8 cellular contexts compared by ENCODE assay signal in the genomic region with DNA sequence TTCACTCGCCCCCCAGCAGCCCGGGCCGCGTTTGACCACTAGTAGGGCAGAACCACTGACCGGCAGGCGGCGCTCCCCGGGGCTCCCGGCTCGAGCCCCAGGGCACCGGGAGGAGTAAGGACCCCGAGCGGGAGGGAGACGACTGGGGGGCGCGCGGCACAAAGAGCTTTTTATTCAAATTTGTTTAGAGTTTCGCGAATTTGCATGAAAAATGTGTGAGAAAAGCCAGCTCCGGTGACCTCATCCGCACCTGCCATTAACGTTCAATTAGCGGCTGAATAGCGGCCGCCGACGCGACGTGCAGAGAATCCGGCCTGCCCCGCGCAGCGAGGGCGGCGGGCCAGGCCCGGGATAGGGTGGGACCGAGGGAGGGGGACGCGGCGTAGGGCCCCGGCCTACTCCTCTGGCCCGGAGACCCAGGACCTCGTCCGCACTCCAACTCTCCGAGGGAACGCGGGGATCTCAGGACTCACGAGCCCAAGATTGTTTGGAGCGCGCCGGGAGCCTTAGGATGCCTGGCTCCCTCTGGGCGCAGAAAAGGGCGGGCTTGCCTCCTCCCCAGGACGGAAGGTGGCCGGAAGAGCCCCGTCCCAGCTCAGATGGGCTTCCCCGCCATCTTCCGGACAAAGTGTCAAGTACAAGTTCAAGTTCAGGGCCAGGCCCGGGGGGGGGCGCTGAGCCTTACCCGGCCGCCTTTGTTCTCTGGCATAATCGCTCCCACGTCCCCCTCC.
A peak's percentile ranks its signal among the peaks of the same experiment; 100 is the strongest.
DNase-seq lines count a peak whose midpoint lies in the region; ATAC-seq lines count a peak whose summit lies in the region.

No MANE protein-coding gene starts in this region.

- H3K36me3 ChIP-seq in neuron (ENCODE audit: insufficient read depth, low read length), result peaks cover 17% of the 10 kb centered on the region

- H3K36me3 Mint-ChIP-seq in T-helper 2 cell treated with Interferon-gamma antibody and Interleukin-4, amounts not matched to agents 5 μg/mL and 100 μg/mL, for 36 hours (ENCODE audit: low read depth), result no peaks in the 10 kb centered on the region

- peaks cover 77% of the 10 kb centered on the region for H3K27me3 Mint-ChIP-seq in T-helper 2 cell treated with Interferon-gamma antibody and Interleukin-4, amounts not matched to agents 5 μg/mL and 100 μg/mL, for 36 hours (ENCODE audit: low read depth)

- DNase-seq in DMS153 (lab: John Stamatoyannopoulos, UW) (peak; percentile 6), DMS153 treated with DMSO at 0.1 percent for 48 hours (lab: John Stamatoyannopoulos, UW; ENCODE audit: unreplicated experiment) (no peak), MV-4-11 (lab: John Stamatoyannopoulos, UW) (peak; percentile 67)
- no peak for DNase-seq in T-helper 2 cell treated with Interferon-gamma antibody and Interleukin-4, amounts not matched to agents 5 μg/mL and 100 μg/mL, for 36 hours (ENCODE audit: low spot score)

- no peaks in the 10 kb centered on the region for H3K9me3 Mint-ChIP-seq in T-helper 2 cell treated with Interferon-gamma antibody and Interleukin-4, amounts not matched to agents 5 μg/mL and 100 μg/mL, for 36 hours

- H3K9me3 ChIP-seq in neuron (ENCODE audit: low read length), result peaks cover 5% of the 10 kb centered on the region

- H2AFZ ChIP-seq in neuron (ENCODE audit: low read depth, low read length), result no peak overlapping the region

- peak overlapping the region; percentile 75 for H3K4me3 Mint-ChIP-seq in T-helper 2 cell treated with Interferon-gamma antibody and Interleukin-4, amounts not matched to agents 5 μg/mL and 100 μg/mL, for 36 hours

- H3K4me1 Mint-ChIP-seq in T-helper 2 cell treated with Interferon-gamma antibody and Interleukin-4, amounts not matched to agents 5 μg/mL and 100 μg/mL, for 36 hours (ENCODE audit: low read depth), result peaks cover 15% of the 10 kb centered on the region

- H3K4me1 ChIP-seq in neuron (ENCODE audit: insufficient read depth, low read length), result peaks cover 63% of the 10 kb centered on the region

- H3K27ac Mint-ChIP-seq in T-helper 2 cell treated with Interferon-gamma antibody and Interleukin-4, amounts not matched to agents 5 μg/mL and 100 μg/mL, for 36 hours, result no peak overlapping the region

- ATAC-seq in GM21717 (IDR thresholded peaks at IDR 0.05; ENCODE audit: unreplicated experiment) (peak; percentile 47), esophagus mucosa (peak; percentile 36), HG03025 (IDR thresholded peaks at IDR 0.05; ENCODE audit: low FRiP score, unreplicated experiment) (no peak)

- peak overlapping the region; percentile 56 for H3K4me3 ChIP-seq in neuron (ENCODE audit: low read length)

- H3K27me3 ChIP-seq in neuron (ENCODE audit: insufficient read depth, low read length), result peaks cover 39% of the 10 kb centered on the region

Comparison
In these comparisons a context has a peak if more than half of its experiments do, and no peak if none do; other contexts are left out.
1. DNase-seq: peak in DMS153 (single experiment) and MV-4-11 (single experiment); none in DMS153 treated with DMSO at 0.1 percent for 48 hours (single experiment) and T-helper 2 cell treated with Interferon-gamma antibody and Interleukin-4, amounts not matched to agents 5 μg/mL and 100 μg/mL, for 36 hours (single experiment).